ENCODE assay signal across 31 cellular contexts in the genomic region with DNA sequence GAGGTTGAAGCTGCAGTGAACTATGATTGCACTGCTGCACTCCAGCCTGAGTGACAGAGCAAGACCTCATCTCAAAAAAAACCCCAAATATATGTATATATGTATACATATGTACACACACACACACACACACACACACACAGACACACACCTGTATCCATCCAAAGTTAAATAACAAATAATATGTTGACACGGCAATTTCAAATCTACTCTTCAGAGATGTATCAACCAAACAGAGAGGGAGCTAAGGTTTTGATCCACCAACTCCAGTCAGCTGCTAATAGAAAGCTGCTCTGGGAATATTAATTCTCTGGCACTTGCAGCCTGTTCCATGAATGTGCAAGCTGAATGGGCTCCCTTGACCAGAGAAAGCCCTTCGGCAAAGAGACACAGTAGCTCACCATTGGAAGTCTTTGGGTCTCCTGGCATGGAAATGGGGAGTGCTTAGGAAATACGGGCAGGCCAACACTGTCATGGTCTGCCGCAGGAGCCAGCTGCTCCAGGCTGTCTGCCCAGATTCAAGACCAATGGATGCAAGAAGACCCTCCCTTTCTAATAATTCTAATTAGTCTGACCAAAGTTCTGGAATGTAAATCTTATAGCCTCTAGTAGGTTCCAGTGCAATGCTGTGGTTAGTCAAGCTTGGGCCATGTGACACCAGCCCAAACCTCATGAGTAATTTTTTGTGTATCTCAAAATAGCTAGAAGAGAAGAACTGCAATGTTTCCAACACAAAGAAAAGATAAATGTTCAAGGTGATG.
"Had no signal": no experiment of that assay in that cellular context is flagged by ENCODE, and none has a peak within 500 bp of the region (broad histone marks: within the 10 kb centered on the region; RNA-seq: fewer than 3 reads in every experiment).

No MANE protein-coding gene starts in this region.

- H3K4me1 ChIP-seq: adrenal gland, ascending aorta, gastrocnemius medialis had no signal

- FAIRE-seq: bronchial epithelial cell had no signal

- H3K36me3 Mint-ChIP-seq: activated naive CD4-positive, alpha-beta T cell treated with anti-CD3 and anti-CD28 coated beads, Interleukin-2, amount 50 U/mL, for 24 hours; activated naive CD8-positive, alpha-beta T cell treated with anti-CD3 and anti-CD28 coated beads for 36 hours had no signal

- H3K27ac Mint-ChIP-seq: activated CD4-positive, alpha-beta memory T cell treated with anti-CD3 and anti-CD28 coated beads, Interleukin-2, amount 10 ng/mL, durations not matched to agents 7 days and 5 days; activated CD4-positive, alpha-beta T cell treated with anti-CD3 and anti-CD28 coated beads, Interleukin-2, amount 10 ng/mL, durations not matched to agents 7 days and 5 days; activated naive CD4-positive, alpha-beta T cell treated with anti-CD3 and anti-CD28 coated beads for 36 hours; activated naive CD4-positive, alpha-beta T cell treated with anti-CD3 and anti-CD28 coated beads, Interleukin-2, amount 50 U/mL, for 24 hours; activated naive CD8-positive, alpha-beta T cell treated with anti-CD3 and anti-CD28 coated beads for 36 hours; activated naive CD8-positive, alpha-beta T cell treated with anti-CD3 and anti-CD28 coated beads, Interleukin-2, amount 50 U/mL, for 24 hours; activated T-helper 1 cell treated with anti-CD3 and anti-CD28 coated beads, Interleukin-12 subunit alpha, Interleukin-12 subunit beta, Interleukin-2, Interleukin-4 antibody, amounts not matched to agents 30 ng/mL and 10 ng/mL and 1 ng/mL, durations not matched to agents 14 hours and 24 hours and 36 hours; activated T-helper 2 cell treated with anti-CD3 and anti-CD28 coated beads, Interferon-gamma antibody, Interleukin-2, Interleukin-4, amounts not matched to agents 10 μg/mL and 5 μg/mL and 100 μg/mL, durations not matched to agents 14 hours and 24 hours and 36 hours; dendritic cell treated with granulocyte-macrophage colony-stimulating factor and Interleukin-4, amounts not matched to agents 40 ng/mL and 50 ng/mL, for 4 days; endodermal cell had no signal

- H3K9me3 ChIP-seq: adrenal gland, ascending aorta, gastrocnemius medialis had no signal

- ATAC-seq: activated naive CD8-positive, alpha-beta T cell treated with anti-CD3 and anti-CD28 coated beads, Interleukin-2, amount 50 U/mL, for 24 hours; activated T-cell treated with anti-CD3 and anti-CD28 coated beads, Interleukin-2, amount 50 U/mL, for 4 hours; esophagus mucosa; gastrocnemius medialis had no signal

- DNase-seq: activated CD4-positive, alpha-beta memory T cell treated with anti-CD3 and anti-CD28 coated beads, Interleukin-2, amount 10 ng/mL, durations not matched to agents 7 days and 5 days; activated CD4-positive, alpha-beta T cell treated with anti-CD3 and anti-CD28 coated beads for 1 hour; activated CD4-positive, alpha-beta T cell treated with anti-CD3 and anti-CD28 coated beads for 4 hours; activated CD4-positive, alpha-beta T cell treated with anti-CD3 and anti-CD28 coated beads, Interleukin-2, amount 10 ng/mL, durations not matched to agents 7 days and 5 days; activated CD4-positive, alpha-beta T cell treated with anti-CD3 and anti-CD28 coated beads, Interleukin-2, amount 50 U/mL, for 4 hours; activated CD4-positive, CD25-positive, alpha-beta regulatory T cell; activated CD8-positive, alpha-beta memory T cell treated with anti-CD3 and anti-CD28 coated beads, Interleukin-2, amount 50 U/mL, for 48 hours; activated effector memory CD4-positive, alpha-beta T cell treated with anti-CD3 and anti-CD28 coated beads, Interleukin-2, amount 50 U/mL, for 16 hours; activated naive CD4-positive, alpha-beta T cell treated with anti-CD3 and anti-CD28 coated beads for 36 hours; activated naive CD8-positive, alpha-beta T cell treated with anti-CD3 and anti-CD28 coated beads for 36 hours; activated naive CD8-positive, alpha-beta T cell treated with anti-CD3 and anti-CD28 coated beads, Interleukin-2, amount 50 U/mL, for 24 hours; activated T-cell treated with anti-CD3 and anti-CD28 coated beads for 4 hours; activated T-cell treated with anti-CD3 and anti-CD28 coated beads, Interleukin-2, amount 50 U/mL, for 4 hours; adrenal gland; brain microvascular endothelial cell; dorsolateral prefrontal cortex; effector memory CD4-positive, alpha-beta T cell; endodermal cell; foreskin fibroblast; gastrocnemius medialis; glutamatergic neuron; T-helper 2 cell had no signal

- H3K4me1 Mint-ChIP-seq: activated CD4-positive, alpha-beta memory T cell treated with anti-CD3 and anti-CD28 coated beads, Interleukin-2, amount 10 ng/mL, durations not matched to agents 7 days and 5 days; activated CD4-positive, alpha-beta T cell treated with anti-CD3 and anti-CD28 coated beads, Interleukin-2, amount 10 ng/mL, durations not matched to agents 7 days and 5 days; activated naive CD4-positive, alpha-beta T cell treated with anti-CD3 and anti-CD28 coated beads, Interleukin-2, amount 50 U/mL, for 24 hours; activated naive CD8-positive, alpha-beta T cell treated with anti-CD3 and anti-CD28 coated beads for 36 hours; central memory CD8-positive, alpha-beta T cell had no signal

- H3K4me3 ChIP-seq: adrenal gland, ascending aorta, coronary artery, dorsolateral prefrontal cortex, gastrocnemius medialis had no signal

- H3K27me3 Mint-ChIP-seq: activated naive CD4-positive, alpha-beta T cell treated with anti-CD3 and anti-CD28 coated beads, Interleukin-2, amount 50 U/mL, for 24 hours; activated naive CD8-positive, alpha-beta T cell treated with anti-CD3 and anti-CD28 coated beads, Interleukin-2, amount 50 U/mL, for 24 hours; central memory CD8-positive, alpha-beta T cell had no signal

- H3K4me3 Mint-ChIP-seq: activated CD4-positive, alpha-beta memory T cell treated with anti-CD3 and anti-CD28 coated beads, Interleukin-2, amount 10 ng/mL, durations not matched to agents 7 days and 5 days; activated CD4-positive, alpha-beta T cell treated with anti-CD3 and anti-CD28 coated beads, Interleukin-2, amount 10 ng/mL, durations not matched to agents 7 days and 5 days; activated naive CD4-positive, alpha-beta T cell treated with anti-CD3 and anti-CD28 coated beads for 36 hours; activated naive CD4-positive, alpha-beta T cell treated with anti-CD3 and anti-CD28 coated beads, Interleukin-2, amount 50 U/mL, for 24 hours; activated naive CD8-positive, alpha-beta T cell treated with anti-CD3 and anti-CD28 coated beads for 36 hours; activated naive CD8-positive, alpha-beta T cell treated with anti-CD3 and anti-CD28 coated beads, Interleukin-2, amount 50 U/mL, for 24 hours; activated T-cell treated with anti-CD3 and anti-CD28 coated beads, Interleukin-2, amount 50 U/mL, for 4 hours; activated T-helper 1 cell treated with anti-CD3 and anti-CD28 coated beads, Interleukin-12 subunit alpha, Interleukin-12 subunit beta, Interleukin-2, Interleukin-4 antibody, amounts not matched to agents 30 ng/mL and 10 ng/mL and 1 ng/mL, durations not matched to agents 14 hours and 24 hours and 36 hours; central memory CD8-positive, alpha-beta T cell; dendritic cell treated with granulocyte-macrophage colony-stimulating factor and Interleukin-4, amounts not matched to agents 40 ng/mL and 50 ng/mL, for 4 days; endodermal cell had no signal

- H3K36me3 ChIP-seq: adrenal gland, ascending aorta, brain microvascular endothelial cell, gastrocnemius medialis had no signal

- H3K27ac ChIP-seq: adrenal gland, ascending aorta, brain microvascular endothelial cell, coronary artery, dorsolateral prefrontal cortex, gastrocnemius medialis had no signal

- H3K27me3 ChIP-seq: adrenal gland, ascending aorta, brain microvascular endothelial cell, gastrocnemius medialis had no signal

- H3K9me3 Mint-ChIP-seq: activated CD4-positive, alpha-beta memory T cell treated with anti-CD3 and anti-CD28 coated beads, Interleukin-2, amount 10 ng/mL, durations not matched to agents 7 days and 5 days; activated CD4-positive, alpha-beta T cell treated with anti-CD3 and anti-CD28 coated beads, Interleukin-2, amount 10 ng/mL, durations not matched to agents 7 days and 5 days; activated naive CD4-positive, alpha-beta T cell treated with anti-CD3 and anti-CD28 coated beads for 36 hours; activated naive CD4-positive, alpha-beta T cell treated with anti-CD3 and anti-CD28 coated beads, Interleukin-2, amount 50 U/mL, for 24 hours; activated naive CD8-positive, alpha-beta T cell treated with anti-CD3 and anti-CD28 coated beads for 36 hours; activated naive CD8-positive, alpha-beta T cell treated with anti-CD3 and anti-CD28 coated beads, Interleukin-2, amount 50 U/mL, for 24 hours; activated T-cell treated with anti-CD3 and anti-CD28 coated beads, Interleukin-2, amount 50 U/mL, for 4 hours; activated T-helper 1 cell treated with anti-CD3 and anti-CD28 coated beads, Interleukin-12 subunit alpha, Interleukin-12 subunit beta, Interleukin-2, Interleukin-4 antibody, amounts not matched to agents 30 ng/mL and 10 ng/mL and 1 ng/mL, durations not matched to agents 14 hours and 24 hours and 36 hours; activated T-helper 2 cell treated with anti-CD3 and anti-CD28 coated beads, Interferon-gamma antibody, Interleukin-2, Interleukin-4, amounts not matched to agents 10 μg/mL and 5 μg/mL and 100 μg/mL, durations not matched to agents 14 hours and 24 hours and 36 hours; central memory CD8-positive, alpha-beta T cell; dendritic cell treated with granulocyte-macrophage colony-stimulating factor and Interleukin-4, amounts not matched to agents 40 ng/mL and 50 ng/mL, for 4 days; endodermal cell had no signal
